ENCODE assay signal across 8 cellular contexts in genomic region chr19:7522072-7522922, GRCh38. TPM values are rescaled to one million over a fixed set of nuclear protein-coding genes. Genes with fewer than 3 reads are reported as not detected.
DNase-seq lines count a peak whose midpoint lies in the region; ATAC-seq and TF ChIP-seq lines count a peak whose summit lies in the region.

Gene MCOLN1, plus strand, starts transcription at chr19:7522624. Its CDS starts 127 bp downstream, at chr19:7522751.

- H3K9me3 ChIP-seq in ovary: no peaks in the 10 kb centered on the region
- no peaks in the 10 kb centered on the region for H3K9me3 ChIP-seq in thymus (ENCODE audit: control insufficient read depth)

- no peaks in the 10 kb centered on the region for H3K36me3 Mint-ChIP-seq in activated naive CD4-positive, alpha-beta T cell treated with anti-CD3 and anti-CD28 coated beads, Interleukin-2, amount 50 U/mL, for 72 hours

- intact Hi-C loops in ovary (cut with DNase I): loop anchor here in 1 of 4 donors (10.0 kb wide), 1 partner anchor 127 kb away; no protein-coding TSS in a partner anchor

- H3K4me3 ChIP-seq in ovary (peak within 1 kb of the TSS; percentile 63), thymus (ENCODE audit: low read length) (peak within 1 kb of the TSS; percentile 74)

- TF ChIP-seq CTCF in ovary (IDR thresholded peaks at IDR 0.05): peak in 1 of 3 donors; percentile 29

- no peaks in the 10 kb centered on the region for H3K36me3 ChIP-seq in ovary
- peaks cover 12% of the 10 kb centered on the region for H3K36me3 ChIP-seq in thymus (ENCODE audit: control insufficient read depth, insufficient read depth)

- H3K27ac ChIP-seq in ovary (peak within 1 kb of the TSS in 1 of 2 donors; percentile 51), thymus (ENCODE audit: low read depth) (no peak within 1 kb of the TSS)

- no peak for TF ChIP-seq EP300 in ovary (IDR thresholded peaks at IDR 0.05)

- H3K9me3 Mint-ChIP-seq in activated naive CD4-positive, alpha-beta T cell treated with anti-CD3 and anti-CD28 coated beads, Interleukin-2, amount 50 U/mL, for 72 hours: no peaks in the 10 kb centered on the region

- ATAC-seq in HG02588 (IDR thresholded peaks at IDR 0.05; ENCODE audit: unreplicated experiment): peak; percentile 81
- peak; percentile 89 to 93 for ATAC-seq in activated naive CD4-positive, alpha-beta T cell treated with anti-CD3 and anti-CD28 coated beads, Interleukin-2, amount 50 U/mL, for 72 hours

- H3K27me3 ChIP-seq in ovary (no peaks in the 10 kb centered on the region), thymus (ENCODE audit: control insufficient read depth, insufficient read depth) (no peaks in the 10 kb centered on the region)

- DNase-seq in GM04504 (ENCODE audit: low read depth): peak; percentile 93
- peak; percentile 95 for DNase-seq in NCI-H1092 treated with DMSO at 0.1 percent for 48 hours (lab: John Stamatoyannopoulos, UW)
- DNase-seq in SKM-1 treated with dmso at 0.1 percent for 144 hours (lab: John Stamatoyannopoulos, UW; ENCODE audit: unreplicated experiment): peak; percentile 96
- peak; percentile 99 to 100 for DNase-seq in activated naive CD4-positive, alpha-beta T cell treated with anti-CD3 and anti-CD28 coated beads, Interleukin-2, amount 50 U/mL, for 72 hours (ENCODE audit: low spot score in 2 of 2)
- DNase-seq in glomerular visceral epithelial cell (ENCODE audit: extremely low spot score): peak; percentile 98
- peak; percentile 99 to 100 (median 100) for DNase-seq in ovary

- TF ChIP-seq POLR2A in ovary (IDR thresholded peaks at IDR 0.05): peak; percentile 38

- peaks cover 12% of the 10 kb centered on the region for H3K4me1 ChIP-seq in ovary (ENCODE audit: insufficient read depth)
- H3K4me1 ChIP-seq in thymus (ENCODE audit: control insufficient read depth, insufficient read depth, low read length): peaks cover 10% of the 10 kb centered on the region

- 0 to 2% (median 1%) methylated on average over 31 to 65 of the region's 65 CpGs for whole genome bisulfite sequencing in ovary, 3 donors
- WGBS in thymus: 1% methylated on average over 65 of the region's 65 CpGs

- H3K27ac Mint-ChIP-seq in activated naive CD4-positive, alpha-beta T cell treated with anti-CD3 and anti-CD28 coated beads, Interleukin-2, amount 50 U/mL, for 72 hours: peak within 1 kb of the TSS; percentile 65 to 94

RNA-seq across cellular contexts. Expression of gene MCOLN1, which starts in this region (rescaled TPM):
- 10 to 100 TPM; 10.3 to 11.0 TPM for total RNA-seq in activated naive CD4-positive, alpha-beta T cell treated with anti-CD3 and anti-CD28 coated beads, Interleukin-2, amount 50 U/mL, for 72 hours
- 10 to 100 TPM in 6 of 7 donors, 1 to 10 TPM in 1; 9.2 to 18.9 (median 13.6) TPM for total RNA-seq in ovary
- polyA plus RNA-seq in ovary: 10 to 100 TPM in 1 of 2 donors, 1 to 10 TPM in 1; 6.1 to 20.4 TPM
- 41.0 TPM for polyA plus RNA-seq in thymus
